In the genomic region with DNA sequence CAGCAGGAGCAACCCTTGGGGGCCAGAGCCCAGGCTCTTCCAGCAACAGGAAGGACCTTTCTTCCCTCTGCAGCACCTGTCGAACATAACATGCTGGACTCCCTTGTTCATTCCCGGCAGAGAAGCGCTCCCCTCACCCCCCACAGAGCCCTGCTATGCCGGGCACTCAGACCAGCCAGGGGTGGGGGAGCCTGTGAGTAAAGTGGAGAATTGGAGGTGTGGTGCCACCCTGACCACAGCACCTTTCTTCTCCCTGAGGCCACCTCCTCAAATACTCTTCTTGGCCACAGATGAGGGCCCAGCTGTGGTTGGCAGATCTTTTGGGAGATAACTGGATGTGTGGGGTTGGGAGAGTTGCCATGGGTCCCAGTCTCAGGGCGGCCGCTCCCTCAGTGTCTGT, we compare ENCODE assay signal across 8 cellular contexts.
A peak's percentile ranks its signal among the peaks of the same experiment; 100 is the strongest.
DNase-seq lines count a peak whose midpoint lies in the region; ATAC-seq lines count a peak whose summit lies in the region.
"Not testable (repeated sequence)": the region's sequence is repeated elsewhere in the genome, so short reads cannot be mapped to it uniquely, and the experiment has no call there.

No MANE protein-coding gene starts in this region.

- DNase-seq in RPMI8226, result peak; percentile 42
- not testable (repeated sequence) for DNase-seq in naive B cell

- not testable (repeated sequence) for H3K36me3 ChIP-seq in BLaER1

- H3K4me2 ChIP-seq in BLaER1, result peak overlapping the region; percentile 73

- ATAC-seq in GM18868 (IDR thresholded peaks at IDR 0.05; ENCODE audit: unreplicated experiment), result peak; percentile 10
- peak; percentile 13 for ATAC-seq in GM19463 (IDR thresholded peaks at IDR 0.05; ENCODE audit: unreplicated experiment)
- peak; percentile 2 for ATAC-seq in GM21825 (IDR thresholded peaks at IDR 0.05; ENCODE audit: unreplicated experiment)
- ATAC-seq in HG03066 (IDR thresholded peaks at IDR 0.05; ENCODE audit: low read depth, unreplicated experiment), result peak; percentile 5
- ATAC-seq in HG03571 (IDR thresholded peaks at IDR 0.05; ENCODE audit: unreplicated experiment), result peak; percentile 6
- ATAC-seq in naive B cell (ENCODE audit: low read depth in 2 of 2), result peak in 1 of 2 donors; percentile 6

- H3K27me3 ChIP-seq in BLaER1, result not testable (repeated sequence)

- peak overlapping the region; percentile 19; the same call in 1 of the 2 replicates for H3K9ac ChIP-seq in BLaER1

- not testable (repeated sequence) for H3K36me3 Mint-ChIP-seq in naive B cell

- not testable (repeated sequence) for H3K9me3 ChIP-seq in BLaER1

- peak overlapping the region; percentile 67 to 88 (median 80) for H3K4me3 Mint-ChIP-seq in naive B cell

- H3K27ac Mint-ChIP-seq in naive B cell, result peak overlapping the region; percentile 99 to 100 (median 100)

- H3K4me1 ChIP-seq in BLaER1, result peaks cover 74% of the 10 kb centered on the region

- peaks cover 52 to 81% (median 68%) of the 10 kb centered on the region in 3 donors for H3K4me1 Mint-ChIP-seq in naive B cell

- peak overlapping the region; percentile 55 for H3K27ac ChIP-seq in BLaER1

- not testable (repeated sequence) for H3K27me3 Mint-ChIP-seq in naive B cell

- H3K9me3 Mint-ChIP-seq in naive B cell, result not testable (repeated sequence)

- not testable (repeated sequence) for H3K4me3 ChIP-seq in BLaER1

- not testable (repeated sequence) for H4K20me1 ChIP-seq in BLaER1
